19 cellular contexts compared by ENCODE assay signal in genomic region chr21:33825419-33825818, GRCh38.
DNase-seq lines count a peak whose midpoint lies in the region; TF ChIP-seq lines count a peak whose summit lies in the region.
"Had no signal": no experiment of that assay in that cellular context is flagged by ENCODE, and none has a peak within 500 bp of the region (broad histone marks: within the 10 kb centered on the region; RNA-seq: fewer than 3 reads in every experiment).

No MANE protein-coding gene starts in this region.

- no peaks in the 10 kb centered on the region for H3K9me3 Mint-ChIP-seq in osteocyte (ENCODE audit: unreplicated experiment)
- H3K9me3 Mint-ChIP-seq in type B pancreatic cell: no peaks in the 10 kb centered on the region
- H3K9me3 Mint-ChIP-seq: immature natural killer cell had no signal

- H2AFZ ChIP-seq in fibroblast of lung (ENCODE audit: low read length): no peak overlapping the region
- H2AFZ ChIP-seq: PC-9 had no signal

- H3K27me3 ChIP-seq in ascending aorta: no peaks in the 10 kb centered on the region
- no peaks in the 10 kb centered on the region for H3K27me3 ChIP-seq in fibroblast of lung (ENCODE audit: control insufficient read depth, insufficient read depth, low read length)
- H3K27me3 ChIP-seq: ovary had no signal

- H3K4me1 ChIP-seq in ascending aorta: peaks cover 14 to 38% of the 10 kb centered on the region in 2 donors
- H3K4me1 ChIP-seq in fibroblast of lung (ENCODE audit: control insufficient read depth, extremely low read depth, insufficient read depth, low read length): no peaks in the 10 kb centered on the region

- peak overlapping the region; percentile 72 to 84 for H3K27ac ChIP-seq in ascending aorta
- no peak overlapping the region for H3K27ac ChIP-seq in fibroblast of lung (ENCODE audit: insufficient read depth, low read length)
- H3K27ac ChIP-seq: PC-9 had no signal

- peaks cover 75% of the 10 kb centered on the region for H3K4me1 Mint-ChIP-seq in osteocyte (ENCODE audit: unreplicated experiment)
- H3K4me1 Mint-ChIP-seq in type B pancreatic cell (ENCODE audit: unreplicated experiment): peaks cover 28% of the 10 kb centered on the region
- H3K4me1 Mint-ChIP-seq: immature natural killer cell had no signal

- H3K79me2 ChIP-seq in fibroblast of lung (ENCODE audit: control insufficient read depth, insufficient read depth, low read length): no peaks in the 10 kb centered on the region

- peaks cover 37% of the 10 kb centered on the region for H3K36me3 Mint-ChIP-seq in osteocyte (ENCODE audit: unreplicated experiment)
- peaks cover 49% of the 10 kb centered on the region for H3K36me3 Mint-ChIP-seq in type B pancreatic cell
- H3K36me3 Mint-ChIP-seq: immature natural killer cell had no signal

- H3K4me3 Mint-ChIP-seq in osteocyte (ENCODE audit: unreplicated experiment) (peak overlapping the region; percentile 27), type B pancreatic cell (peak overlapping the region; percentile 11)
- H3K4me3 Mint-ChIP-seq: activated CD4-positive, alpha-beta memory T cell treated with anti-CD3 and anti-CD28 coated beads for 36 hours; immature natural killer cell had no signal

- H3K36me3 ChIP-seq in ascending aorta (peaks cover 0 to 6% of the 10 kb centered on the region in 2 donors), fibroblast of lung (ENCODE audit: control insufficient read depth, insufficient read depth, low read length) (peaks cover 7% of the 10 kb centered on the region)
- H3K36me3 ChIP-seq: ovary had no signal

- no peak overlapping the region for H3K4me3 ChIP-seq in ascending aorta
- no peak overlapping the region for H3K4me3 ChIP-seq in fibroblast of lung (replicated peaks in 1 of 4; ENCODE audit: control extremely low read depth in 1 of 4, insufficient read depth in 1 of 4, low read depth in 3 of 4, low read length in 4 of 4)
- H3K4me3 ChIP-seq: lung, ovary, PC-9 had no signal

- DNase-seq in ascending aorta (ENCODE audit: low spot score in 2 of 2) (no peak), fibroblast of lung (ENCODE audit: low read depth in 2 of 2) (no peak), osteocyte (ENCODE audit: extremely low spot score, unreplicated experiment) (no peak), type B pancreatic cell (ENCODE audit: extremely low spot score, unreplicated experiment) (no peak), NCI-H187 treated with DMSO at 0.1 percent for 48 hours (lab: John Stamatoyannopoulos, UW) (no peak), NCI-H345 (lab: John Stamatoyannopoulos, UW) (no peak), EL (no peak)
- no peak for DNase-seq in activated naive CD4-positive, alpha-beta T cell (lab: John Stamatoyannopoulos, UW)
- DNase-seq: activated CD4-positive, alpha-beta memory T cell treated with anti-CD3 and anti-CD28 coated beads for 36 hours; activated CD4-positive, CD25-positive, alpha-beta regulatory T cell; activated T-cell treated with anti-CD3 and anti-CD28 coated beads, Interleukin-2, amount 50 U/mL, for 1 hour; DMS79; immature natural killer cell; KBM-7; PC-9; stimulated activated naive CD4-positive, alpha-beta T cell; T1000 had no signal

- intact Hi-C loops in ascending aorta (cut with DNase I): loop anchor here (5.0 kb wide), 1 partner anchor 72 kb away; no protein-coding TSS in a partner anchor

- no peaks in the 10 kb centered on the region for H3K9me3 ChIP-seq in ascending aorta
- H3K9me3 ChIP-seq in fibroblast of lung (ENCODE audit: control insufficient read depth, insufficient read depth, low read depth, low read length): no peaks in the 10 kb centered on the region
- H3K9me3 ChIP-seq: ovary had no signal

- no peaks in the 10 kb centered on the region for H3K27me3 Mint-ChIP-seq in osteocyte (ENCODE audit: unreplicated experiment)
- no peaks in the 10 kb centered on the region for H3K27me3 Mint-ChIP-seq in type B pancreatic cell
- H3K27me3 Mint-ChIP-seq: activated CD4-positive, alpha-beta memory T cell treated with anti-CD3 and anti-CD28 coated beads for 36 hours had no signal

- no peak overlapping the region for H3K9ac ChIP-seq in fibroblast of lung (ENCODE audit: insufficient read depth, low read length)

- no peaks in the 10 kb centered on the region for H4K20me1 ChIP-seq in fibroblast of lung (ENCODE audit: control insufficient read depth, extremely low read depth, insufficient read depth, low read length)

- peak overlapping the region; percentile 37 for H3K4me2 ChIP-seq in fibroblast of lung (ENCODE audit: extremely low read depth, insufficient read depth, low read length)
- H3K4me2 ChIP-seq: PC-9 had no signal

- no peak for TF ChIP-seq CTCF in ascending aorta (IDR thresholded peaks at IDR 0.05)
- TF ChIP-seq CTCF in fibroblast of lung (conservative IDR thresholded peaks at IDR 0.05 in 1 of 2, IDR thresholded peaks at IDR 0.05 in 1 of 2; ENCODE audit: low read depth in 1 of 2, low read length in 2 of 2): no peak
- no peak for TF ChIP-seq CTCF in osteocyte (IDR thresholded peaks at IDR 0.05)
- no peak for TF ChIP-seq CTCF in type B pancreatic cell (conservative IDR thresholded peaks at IDR 0.05)

- H3K27ac Mint-ChIP-seq in osteocyte (ENCODE audit: unreplicated experiment) (peak overlapping the region; percentile 66), type B pancreatic cell (no peak overlapping the region)
- H3K27ac Mint-ChIP-seq: activated CD4-positive, alpha-beta memory T cell treated with anti-CD3 and anti-CD28 coated beads for 36 hours; immature natural killer cell had no signal
